In genomic region chr11:32847511-32847910, GRCh38 we compare ENCODE assay signal across 21 cellular contexts. TPM values are rescaled to one million over a fixed set of nuclear protein-coding genes. Genes with fewer than 3 reads are reported as not detected.
"Had no signal": no experiment of that assay in that cellular context is flagged by ENCODE, and none has a peak within 500 bp of the region (broad histone marks: within the 10 kb centered on the region; RNA-seq: fewer than 3 reads in every experiment).

No MANE protein-coding gene starts in this region.

- H3K27ac ChIP-seq: body of pancreas, esophagus squamous epithelium, psoas muscle, right lobe of liver, stomach, thoracic aorta had no signal

- H3K4me1 Mint-ChIP-seq: activated naive CD8-positive, alpha-beta T cell treated with anti-CD3 and anti-CD28 coated beads for 36 hours; central memory CD8-positive, alpha-beta T cell; nephron progenitor cell had no signal

- H3K27me3 ChIP-seq: body of pancreas, esophagus squamous epithelium, right lobe of liver, stomach had no signal

- H3K36me3 ChIP-seq: right lobe of liver, thoracic aorta had no signal

- H3K9me3 ChIP-seq: body of pancreas, esophagus squamous epithelium, psoas muscle, right lobe of liver, stomach, thoracic aorta had no signal

- DNase-seq: activated CD4-positive, alpha-beta T cell treated with anti-CD3 and anti-CD28 coated beads, Interleukin-2, amount 10 ng/mL, durations not matched to agents 7 days and 5 days; activated CD8-positive, alpha-beta memory T cell treated with anti-CD3 and anti-CD28 coated beads for 24 hours; activated naive CD8-positive, alpha-beta T cell treated with anti-CD3 and anti-CD28 coated beads for 36 hours; amygdala; body of pancreas; cortex of kidney; effector CD8-positive, alpha-beta T cell; esophagus squamous epithelium; immature natural killer cell; nephron progenitor cell; psoas muscle; right lobe of liver; stomach had no signal

- H3K9me3 Mint-ChIP-seq: activated CD4-positive, alpha-beta T cell treated with anti-CD3 and anti-CD28 coated beads, Interleukin-2, amount 10 ng/mL, durations not matched to agents 7 days and 5 days; activated naive CD8-positive, alpha-beta T cell treated with anti-CD3 and anti-CD28 coated beads for 36 hours; central memory CD8-positive, alpha-beta T cell; immature natural killer cell; nephron progenitor cell had no signal

- H3K4me3 ChIP-seq: body of pancreas, esophagus squamous epithelium, psoas muscle, right lobe of liver, smooth muscle cell, stomach, thoracic aorta had no signal

- H3K27ac Mint-ChIP-seq: activated CD4-positive, alpha-beta T cell treated with anti-CD3 and anti-CD28 coated beads, Interleukin-2, amount 10 ng/mL, durations not matched to agents 7 days and 5 days; activated naive CD8-positive, alpha-beta T cell treated with anti-CD3 and anti-CD28 coated beads for 36 hours; immature natural killer cell; nephron progenitor cell had no signal

- H3K4me3 Mint-ChIP-seq: activated CD4-positive, alpha-beta T cell treated with anti-CD3 and anti-CD28 coated beads, Interleukin-2, amount 10 ng/mL, durations not matched to agents 7 days and 5 days; activated naive CD8-positive, alpha-beta T cell treated with anti-CD3 and anti-CD28 coated beads for 36 hours; central memory CD8-positive, alpha-beta T cell; immature natural killer cell; nephron progenitor cell had no signal

- ATAC-seq: body of pancreas, psoas muscle had no signal

- FAIRE-seq: endothelial cell of umbilical vein had no signal

- H3K4me1 ChIP-seq: body of pancreas, psoas muscle, stomach had no signal

- H3K27me3 Mint-ChIP-seq: activated naive CD8-positive, alpha-beta T cell treated with anti-CD3 and anti-CD28 coated beads for 36 hours had no signal

- H3K4me2 ChIP-seq: smooth muscle cell had no signal

- H3K36me3 Mint-ChIP-seq: activated naive CD8-positive, alpha-beta T cell treated with anti-CD3 and anti-CD28 coated beads for 36 hours; immature natural killer cell had no signal

RNA-seq across cellular contexts. Expression of gene PRRG4, which starts 17.8 kb away (rescaled TPM):
- polyA plus RNA-seq: endothelial cell of umbilical vein, immature natural killer cell had no signal

RNA-seq across cellular contexts. Expression of gene CCDC73, which starts 53.0 kb away (rescaled TPM):
- total RNA-seq: activated CD4-positive, alpha-beta T cell treated with anti-CD3 and anti-CD28 coated beads, Interleukin-2, amount 10 ng/mL, durations not matched to agents 7 days and 5 days; endothelial cell of umbilical vein; fibroblast of villous mesenchyme; lower leg skin; mesenteric fat pad; omental fat pad; psoas muscle; smooth muscle cell had no signal
- polyA plus RNA-seq: endothelial cell of umbilical vein, immature natural killer cell, smooth muscle cell, stomach had no signal
